Comparison of ENCODE assay signal across 21 cellular contexts in the genomic region with DNA sequence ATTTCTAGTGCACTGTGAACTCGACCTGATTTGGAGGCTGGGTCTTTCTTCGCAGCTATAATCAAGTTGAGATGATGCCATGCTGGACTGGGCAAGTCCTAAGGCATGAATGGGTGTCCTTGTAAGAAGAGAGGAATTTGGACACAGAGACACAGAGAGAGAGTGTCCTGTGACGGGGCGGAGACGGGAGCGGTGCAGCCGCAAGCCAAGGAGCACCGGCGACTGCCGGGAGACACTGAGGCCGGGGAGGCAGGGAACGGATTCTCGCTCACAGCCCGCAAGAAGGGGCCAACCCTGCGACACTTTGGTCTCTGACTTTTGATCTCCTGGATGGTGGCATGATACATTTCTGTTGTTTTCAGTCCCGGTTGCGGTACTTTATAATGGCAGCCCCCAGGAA. TPM values are rescaled to one million over a fixed set of nuclear protein-coding genes. Genes with fewer than 3 reads are reported as not detected.
DNase-seq lines count a peak whose midpoint lies in the region; ATAC-seq, FAIRE-seq and TF ChIP-seq lines count a peak whose summit lies in the region.
"Had no signal": no experiment of that assay in that cellular context is flagged by ENCODE, and none has a peak within 500 bp of the region (broad histone marks: within the 10 kb centered on the region; RNA-seq: fewer than 3 reads in every experiment).

No MANE protein-coding gene starts in this region.

- no peaks in the 10 kb centered on the region for H3K79me2 ChIP-seq in trophoblast cell (ENCODE audit: control insufficient read depth, insufficient read depth, low read length, poor library complexity)

- peak; percentile 30 for DNase-seq in right atrium auricular region (ENCODE audit: low spot score)
- DNase-seq in heart left ventricle, result no peak
- DNase-seq in trophoblast cell, result no peak
- DNase-seq in upper lobe of right lung, result peak; percentile 32
- DNase-seq in H54 (ENCODE audit: insufficient read length, low spot score), result no peak
- DNase-seq in cerebellum (ENCODE audit: low spot score), result no peak
- DNase-seq: Caco-2; CD4-positive, CD25-positive, alpha-beta regulatory T cell; CD8-positive, alpha-beta T cell; DMS153; DND-41; GM23248; HFFc6 had no signal

- H3K27me3 ChIP-seq in right atrium auricular region (no peaks in the 10 kb centered on the region), heart left ventricle (no peaks in the 10 kb centered on the region), trophoblast cell (ENCODE audit: insufficient read depth, low read length) (no peaks in the 10 kb centered on the region), upper lobe of right lung (no peaks in the 10 kb centered on the region)
- H3K27me3 ChIP-seq: BLaER1 had no signal

- no peak overlapping the region for H3K23ac ChIP-seq in trophoblast cell (ENCODE audit: low read length)

- FAIRE-seq in H54 (lab: Jason Lieb, UNC), result no peak
- FAIRE-seq: A204.1, G401.6, GM12892, GM19239 had no signal

- H3K79me1 ChIP-seq in trophoblast cell (ENCODE audit: low read length), result no peaks in the 10 kb centered on the region

- no peak overlapping the region for H3K4me2 ChIP-seq in trophoblast cell (ENCODE audit: low read length)
- H3K4me2 ChIP-seq: BLaER1 had no signal

- WGBS in heart left ventricle, 4 donors, result 84 to 88% (median 86%) methylated on average over 17 of the region's 17 CpGs
- WGBS in trophoblast cell (ENCODE audit: extremely low coverage, insufficient coverage, insufficient read length), result no CpG with 5 or more reads among the region's 17 CpGs

- H3K14ac ChIP-seq in trophoblast cell (ENCODE audit: low read length), result no peak overlapping the region

- H2AFZ ChIP-seq in trophoblast cell (ENCODE audit: insufficient read depth, low read length, poor library complexity), result no peak overlapping the region
- H2AFZ ChIP-seq: GM23248 had no signal

- no peak overlapping the region for H3K4ac ChIP-seq in trophoblast cell (ENCODE audit: low read depth, low read length)

- H4K8ac ChIP-seq in trophoblast cell (ENCODE audit: low read depth, low read length), result no peak overlapping the region

- H3K9ac ChIP-seq in trophoblast cell (ENCODE audit: low read length), result no peak overlapping the region
- H3K9ac ChIP-seq: BLaER1, GM23248 had no signal

- ATAC-seq in heart left ventricle (no peak), upper lobe of right lung (no peak)
- ATAC-seq: CD8-positive, alpha-beta T cell had no signal

- intact Hi-C loops in heart left ventricle (cut with DNase I), result no loop called here
- intact Hi-C loops in upper lobe of right lung (cut with DNase I), result no loop called here

- no peak overlapping the region for H2BK12ac ChIP-seq in trophoblast cell (ENCODE audit: low read length)

- H3K4me3 ChIP-seq in right atrium auricular region (no peak overlapping the region), heart left ventricle (no peak overlapping the region), trophoblast cell (ENCODE audit: low read depth, low read length) (no peak overlapping the region), upper lobe of right lung (no peak overlapping the region)
- H3K4me3 ChIP-seq: BLaER1, GM23248, HAP-1 had no signal

- H3K4me1 ChIP-seq in right atrium auricular region (no peaks in the 10 kb centered on the region), heart left ventricle (peaks cover 0 to 2% (median 0%) of the 10 kb centered on the region in 12 donors), trophoblast cell (ENCODE audit: control insufficient read depth in 1 of 2, insufficient read depth in 2 of 2, low read length in 2 of 2) (peaks cover 0 to 2% of the 10 kb centered on the region in 2 experiments), upper lobe of right lung (no peaks in the 10 kb centered on the region)
- H3K4me1 ChIP-seq: Caco-2, HAP-1 had no signal

- H3K27ac ChIP-seq in right atrium auricular region, result no peak overlapping the region
- no peak overlapping the region for H3K27ac ChIP-seq in heart left ventricle
- H3K27ac ChIP-seq in trophoblast cell (ENCODE audit: low read depth, low read length), result no peak overlapping the region
- H3K27ac ChIP-seq in upper lobe of right lung, result no peak overlapping the region
- H3K27ac ChIP-seq: 22Rv1, BLaER1, C4-2B, GM23248 had no signal

- H4K91ac ChIP-seq in trophoblast cell (ENCODE audit: low read depth, low read length), result no peak overlapping the region

- TF ChIP-seq POLR2A in heart left ventricle (IDR thresholded peaks at IDR 0.05) (no peak), H54 (IDR thresholded peaks at IDR 0.05; ENCODE audit: low read depth, low read length) (no peak)

- H2AK5ac ChIP-seq in trophoblast cell (ENCODE audit: low read length), result no peak overlapping the region

- H2BK5ac ChIP-seq in trophoblast cell (ENCODE audit: low read depth, low read length, poor library complexity), result no peak overlapping the region

- H3K36me3 ChIP-seq in right atrium auricular region (no peaks in the 10 kb centered on the region), heart left ventricle (no peaks in the 10 kb centered on the region), trophoblast cell (ENCODE audit: control insufficient read depth in 1 of 2, insufficient read depth in 2 of 2, low read length in 2 of 2) (no peaks in the 10 kb centered on the region), upper lobe of right lung (no peaks in the 10 kb centered on the region)
- H3K36me3 ChIP-seq: BLaER1, HAP-1 had no signal

- peak overlapping the region; percentile 73 for H4K12ac ChIP-seq in trophoblast cell (ENCODE audit: low read depth, low read length)

- no peaks in the 10 kb centered on the region for H3K9me3 ChIP-seq in right atrium auricular region
- peaks cover 0 to 5% (median 0%) of the 10 kb centered on the region in 12 donors for H3K9me3 ChIP-seq in heart left ventricle
- no peaks in the 10 kb centered on the region for H3K9me3 ChIP-seq in trophoblast cell (ENCODE audit: insufficient read depth, low read depth, low read length)
- no peaks in the 10 kb centered on the region for H3K9me3 ChIP-seq in upper lobe of right lung
- H3K9me3 ChIP-seq: BLaER1, Caco-2, HAP-1 had no signal

- TF ChIP-seq CTCF in right atrium auricular region (IDR thresholded peaks at IDR 0.05), result no peak
- TF ChIP-seq CTCF in heart left ventricle (IDR thresholded peaks at IDR 0.05), result no peak
- TF ChIP-seq CTCF in upper lobe of right lung (IDR thresholded peaks at IDR 0.05), result no peak

- no peak overlapping the region for H3K18ac ChIP-seq in trophoblast cell (ENCODE audit: low read length)

- no peak overlapping the region for H2BK120ac ChIP-seq in trophoblast cell (ENCODE audit: insufficient read depth, low read length, poor library complexity)

RNA-seq across cellular contexts. Expression of a gene that starts 22.4 kb away (rescaled TPM):
- 10 to 100 TPM; 15.4 to 15.8 TPM for total RNA-seq in right atrium auricular region
- 10 to 100 TPM; 15.8 to 93.0 (median 38.8) TPM for total RNA-seq in heart left ventricle
- polyA plus RNA-seq in heart left ventricle, result 10 to 100 TPM in 1 of 2 donors, 1 to 10 TPM in 1; 7.7 to 11.3 TPM
- 8.4 and 9.2 TPM in 2 replicates for polyA plus RNA-seq in trophoblast cell (2013)
- 78.9 TPM for total RNA-seq in upper lobe of right lung
- 22.5 TPM for total RNA-seq in cerebellum

Comparison
In these comparisons a context has a peak if more than half of its experiments do, and no peak if none do; other contexts are left out.
1. DNase-seq: peak in right atrium auricular region (single experiment) and upper lobe of right lung (single experiment); none in heart left ventricle (0 of 5), trophoblast cell (0 of 2), H54 (single experiment) and cerebellum (single experiment).